ENCODE assay signal across 29 cellular contexts in the genomic region with DNA sequence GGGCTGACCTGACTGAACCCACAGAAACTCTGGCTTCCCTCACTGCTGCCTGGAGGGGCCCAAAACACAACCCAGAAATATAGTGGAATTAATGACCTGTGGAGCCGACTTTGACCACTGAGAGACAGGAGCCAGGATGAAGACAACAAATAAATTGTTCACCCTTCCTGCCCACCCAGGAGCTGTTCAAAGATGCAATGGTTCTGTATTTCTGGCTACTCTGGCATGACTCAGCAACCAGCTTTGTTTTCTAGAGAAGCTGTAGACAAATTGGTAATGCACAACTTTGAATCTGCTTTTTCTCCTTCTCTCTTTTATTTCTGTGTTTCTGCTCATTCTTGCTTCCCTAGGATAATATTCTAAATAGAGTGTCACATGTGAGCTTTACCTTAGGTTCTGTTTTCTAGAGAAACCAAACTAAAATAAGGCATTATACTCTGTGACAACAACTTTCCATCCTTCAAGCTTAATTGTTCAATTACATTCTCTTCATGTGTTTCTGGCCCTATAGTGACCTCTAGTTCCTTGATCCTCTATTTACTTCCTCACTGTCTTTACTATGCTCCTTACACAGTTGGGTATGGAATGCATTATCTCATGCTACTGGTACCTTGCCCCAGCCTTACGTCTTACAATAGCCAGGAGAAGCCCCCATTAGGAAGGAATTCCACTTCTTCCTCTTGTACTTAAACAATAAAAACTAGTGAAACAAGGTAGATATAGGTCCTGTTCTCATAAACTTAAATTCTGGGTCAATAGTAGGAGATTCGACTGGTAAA.
"Had no signal": no experiment of that assay in that cellular context is flagged by ENCODE, and none has a peak within 500 bp of the region (broad histone marks: within the 10 kb centered on the region; RNA-seq: fewer than 3 reads in every experiment).

No MANE protein-coding gene starts in this region.

- H3K4me3 ChIP-seq: cardiac muscle cell, hepatocyte, mucosa of descending colon, right lobe of liver, skin epidermis, thyroid gland, upper lobe of right lung had no signal

- H2AFZ ChIP-seq: hepatocyte had no signal

- DNase-seq: activated B cell treated with CpG ODN at 0.5 μM for 24 hours; activated CD4-positive, alpha-beta T cell treated with anti-CD3 and anti-CD28 coated beads for 36 hours; activated CD4-positive, alpha-beta T cell treated with anti-CD3 and anti-CD28 coated beads, Interleukin-2, amount 50 U/mL, for 4 hours; activated CD8-positive, alpha-beta memory T cell treated with anti-CD3 and anti-CD28 coated beads, Interleukin-2, amount 50 U/mL, for 48 hours; activated naive CD4-positive, alpha-beta T cell; activated naive CD8-positive, alpha-beta T cell treated with anti-CD3 and anti-CD28 coated beads for 36 hours; activated T-cell treated with anti-CD3 and anti-CD28 coated beads, Interleukin-2, amount 50 U/mL, for 4 hours; amygdala; effector CD4-positive, alpha-beta T cell; glutamatergic neuron; mucosa of descending colon; naive B cell; occipital lobe; right lobe of liver; stimulated activated CD4-positive, alpha-beta T cell treated with anti-CD3 and anti-CD28 coated beads, Interleukin-1b, Interleukin-23, amount 100 ng/mL, for 48 hours; substantia nigra; T1000; thyroid gland; upper lobe of right lung had no signal

- H3K36me3 Mint-ChIP-seq: activated naive CD8-positive, alpha-beta T cell treated with anti-CD3 and anti-CD28 coated beads for 36 hours; memory B cell; naive B cell had no signal

- FAIRE-seq: endometrium, frontal cortex had no signal

- H3K4me2 ChIP-seq: hepatocyte had no signal

- H3K9me3 ChIP-seq: mucosa of descending colon, right lobe of liver, thyroid gland, upper lobe of right lung had no signal

- ATAC-seq: activated CD4-positive, alpha-beta T cell treated with anti-CD3 and anti-CD28 coated beads for 36 hours; activated T-cell treated with anti-CD3 and anti-CD28 coated beads, Interleukin-2, amount 50 U/mL, for 4 hours; right lobe of liver; upper lobe of right lung had no signal

- H3K9me3 Mint-ChIP-seq: activated B cell treated with CpG ODN at 0.5 μM for 24 hours; activated naive CD8-positive, alpha-beta T cell treated with anti-CD3 and anti-CD28 coated beads for 36 hours; activated T-cell treated with anti-CD3 and anti-CD28 coated beads, Interleukin-2, amount 50 U/mL, for 4 hours; activated T-helper 2 cell treated with anti-CD3 and anti-CD28 coated beads, Interferon-gamma antibody, Interleukin-2, Interleukin-4, amounts not matched to agents 10 μg/mL and 5 μg/mL and 100 μg/mL, durations not matched to agents 14 hours and 24 hours and 36 hours; dendritic cell treated with granulocyte-macrophage colony-stimulating factor and Interleukin-4, amounts not matched to agents 40 ng/mL and 50 ng/mL, for 4 days; T-helper 1 cell treated with Interleukin-12 subunit alpha and Interleukin-12 subunit beta and Interleukin-4 antibody, amounts not matched to agents 30 μg/mL and 1 μg/mL, for 36 hours had no signal

- H3K4me3 Mint-ChIP-seq: activated B cell treated with CpG ODN at 0.5 μM for 24 hours; activated CD4-positive, alpha-beta T cell treated with anti-CD3 and anti-CD28 coated beads for 36 hours; activated naive CD8-positive, alpha-beta T cell treated with anti-CD3 and anti-CD28 coated beads for 36 hours; activated T-cell treated with anti-CD3 and anti-CD28 coated beads, Interleukin-2, amount 50 U/mL, for 4 hours; dendritic cell treated with granulocyte-macrophage colony-stimulating factor and Interleukin-4, amounts not matched to agents 40 ng/mL and 50 ng/mL, for 4 days; memory B cell; naive B cell; stimulated activated naive CD8-positive, alpha-beta T cell treated with anti-CD3 and anti-CD28 coated beads, Interleukin-15, Interleukin-2, amounts not matched to agents 100 ng/mL and 50 ng/mL, for 24 hours; T-helper 1 cell treated with Interleukin-12 subunit alpha and Interleukin-12 subunit beta and Interleukin-4 antibody, amounts not matched to agents 30 μg/mL and 1 μg/mL, for 36 hours had no signal

- H3K79me2 ChIP-seq: hepatocyte had no signal

- H3K27ac ChIP-seq: cardiac muscle cell, hepatocyte, right lobe of liver, skin epidermis, thyroid gland, upper lobe of right lung had no signal

- H3K27me3 ChIP-seq: right lobe of liver, thyroid gland, upper lobe of right lung had no signal

- H3K36me3 ChIP-seq: cardiac muscle cell, right lobe of liver, thyroid gland, upper lobe of right lung had no signal

- H3K4me1 Mint-ChIP-seq: activated B cell treated with CpG ODN at 0.5 μM for 24 hours; activated CD4-positive, alpha-beta T cell treated with anti-CD3 and anti-CD28 coated beads for 36 hours; activated naive CD8-positive, alpha-beta T cell treated with anti-CD3 and anti-CD28 coated beads for 36 hours; memory B cell; naive B cell had no signal

- H3K4me1 ChIP-seq: right lobe of liver, thyroid gland, upper lobe of right lung had no signal

- H3K27ac Mint-ChIP-seq: activated B cell treated with CpG ODN at 0.5 μM for 24 hours; activated CD4-positive, alpha-beta T cell treated with anti-CD3 and anti-CD28 coated beads for 36 hours; activated naive CD8-positive, alpha-beta T cell treated with anti-CD3 and anti-CD28 coated beads for 36 hours; activated T-helper 2 cell treated with anti-CD3 and anti-CD28 coated beads, Interferon-gamma antibody, Interleukin-2, Interleukin-4, amounts not matched to agents 10 μg/mL and 5 μg/mL and 100 μg/mL, durations not matched to agents 14 hours and 24 hours and 36 hours; dendritic cell treated with granulocyte-macrophage colony-stimulating factor and Interleukin-4, amounts not matched to agents 40 ng/mL and 50 ng/mL, for 4 days; memory B cell; stimulated activated naive CD8-positive, alpha-beta T cell treated with anti-CD3 and anti-CD28 coated beads, Interleukin-15, Interleukin-2, amounts not matched to agents 100 ng/mL and 50 ng/mL, for 24 hours; T-helper 1 cell treated with Interleukin-12 subunit alpha and Interleukin-12 subunit beta and Interleukin-4 antibody, amounts not matched to agents 30 μg/mL and 1 μg/mL, for 36 hours had no signal
